ENCODE assay signal across 8 cellular contexts in the genomic region with DNA sequence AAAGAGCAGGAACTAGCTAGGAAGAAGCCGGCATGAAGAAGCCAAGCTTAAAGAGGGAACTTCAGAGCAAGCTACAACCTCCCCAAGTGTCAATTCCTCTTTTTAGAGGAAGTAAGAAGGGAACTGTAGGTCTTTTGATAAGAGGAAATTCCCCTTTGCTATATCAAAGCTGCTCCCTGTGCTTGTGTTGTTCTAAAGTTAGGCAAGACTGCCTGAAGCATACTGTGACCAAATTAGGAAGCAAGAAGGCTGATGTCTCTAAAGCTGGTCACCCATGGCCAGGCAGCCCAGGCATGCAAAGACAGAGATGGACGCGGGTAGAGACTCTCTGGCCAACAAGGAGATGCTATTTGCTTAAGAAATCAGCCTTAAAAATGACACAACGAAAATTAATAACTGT.
DNase-seq lines count a peak whose midpoint lies in the region; ATAC-seq, FAIRE-seq and TF ChIP-seq lines count a peak whose summit lies in the region.

No MANE protein-coding gene starts in this region.

- H3K4me1 Mint-ChIP-seq in WTC11, result peaks cover 14% of the 10 kb centered on the region

- peak overlapping the region; percentile 86 for H3K27ac ChIP-seq in skeletal muscle tissue (ENCODE audit: low read depth, low read length)

- no peaks in the 10 kb centered on the region for H3K9me3 ChIP-seq in skeletal muscle tissue (ENCODE audit: control insufficient read depth in 3 of 3, low read length in 3 of 3)

- no peak overlapping the region for H3K4me3 ChIP-seq in skeletal muscle tissue (ENCODE audit: low read length in 3 of 3)

- peak; percentile 48 for ATAC-seq in GM18873 (IDR thresholded peaks at IDR 0.05; ENCODE audit: low FRiP score, unreplicated experiment)
- peak; percentile 66 for ATAC-seq in HG03342 (IDR thresholded peaks at IDR 0.05; ENCODE audit: unreplicated experiment)
- ATAC-seq in WTC11, result no peak

- H3K4me1 ChIP-seq in skeletal muscle tissue (ENCODE audit: control insufficient read depth in 3 of 3, insufficient read depth in 3 of 3, low read length in 3 of 3), result peaks cover 72 to 79% (median 77%) of the 10 kb centered on the region in 3 donors

- peak overlapping the region; percentile 57; the same call in 1 of the 2 replicates for H3K27ac Mint-ChIP-seq in WTC11

- CTCF ChIA-PET in WTC11 (lab: Charles Lee), result interaction anchor here (1.0 to 2.1 kb wide), 5 partner anchors 10 to 199 kb away, joined by 3 to 6 read pairs (median 4); no protein-coding TSS in a partner anchor

- TF ChIP-seq CTCF in WTC11 (IDR thresholded peaks at IDR 0.05), result no peak

- H3K27me3 Mint-ChIP-seq in WTC11 (ENCODE audit: low read depth), result no peaks in the 10 kb centered on the region

- no peaks in the 10 kb centered on the region for H3K36me3 ChIP-seq in skeletal muscle tissue (ENCODE audit: control insufficient read depth in 3 of 3, insufficient read depth in 3 of 3, low read length in 3 of 3)

- H3K9ac ChIP-seq in skeletal muscle tissue (ENCODE audit: low read depth in 1 of 3, low read length in 3 of 3), result peak overlapping the region; percentile 10 to 74 (median 65)

- H3K9me3 Mint-ChIP-seq in WTC11, result no peaks in the 10 kb centered on the region

- POLR2A ChIA-PET in WTC11 (lab: Charles Lee), result interaction anchor here (0.9 kb wide), 1 partner anchor 9 kb away, joined by 4 read pairs; no protein-coding TSS in a partner anchor

- FAIRE-seq in frontal cortex (lab: Jason Lieb, UNC), result no peak

- no peaks in the 10 kb centered on the region for H3K27me3 ChIP-seq in skeletal muscle tissue (ENCODE audit: control insufficient read depth in 3 of 3, insufficient read depth in 3 of 3, low read length in 3 of 3)

- DNase-seq in Ammon's horn (ENCODE audit: low spot score) (peak; percentile 77), WTC11 (ENCODE audit: low spot score) (no peak), glomerular visceral epithelial cell (ENCODE audit: extremely low spot score) (peak; percentile 76), frontal cortex (ENCODE audit: low spot score in 2 of 2) (no peak), SW480 (ENCODE audit: low spot score) (no peak)

- no peak overlapping the region for H3K4me3 Mint-ChIP-seq in WTC11

- H3K36me3 Mint-ChIP-seq in WTC11, result no peaks in the 10 kb centered on the region

TF ChIP-seq in WTC11, 78 proteins besides CTCF, POLR2A, EP300 and RAD21:
- TF ChIP-seq, protein P1, sequence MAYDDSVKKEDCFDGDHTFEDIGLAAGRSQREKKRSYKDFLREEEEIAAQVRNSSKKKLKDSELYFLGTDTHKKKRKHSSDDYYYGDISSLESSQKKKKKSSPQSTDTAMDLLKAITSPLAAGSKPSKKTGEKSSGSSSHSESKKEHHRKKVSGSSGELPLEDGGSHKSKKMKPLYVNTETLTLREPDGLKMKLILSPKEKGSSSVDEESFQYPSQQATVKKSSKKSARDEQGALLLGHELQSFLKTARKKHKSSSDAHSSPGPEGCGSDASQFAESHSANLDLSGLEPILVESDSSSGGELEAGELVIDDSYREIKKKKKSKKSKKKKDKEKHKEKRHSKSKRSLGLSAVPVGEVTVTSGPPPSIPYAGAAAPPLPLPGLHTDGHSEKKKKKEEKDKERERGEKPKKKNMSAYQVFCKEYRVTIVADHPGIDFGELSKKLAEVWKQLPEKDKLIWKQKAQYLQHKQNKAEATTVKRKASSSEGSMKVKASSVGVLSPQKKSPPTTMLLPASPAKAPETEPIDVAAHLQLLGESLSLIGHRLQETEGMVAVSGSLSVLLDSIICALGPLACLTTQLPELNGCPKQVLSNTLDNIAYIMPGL (CRISPR knock-in tag; IDR thresholded peaks at IDR 0.05), result no peak
- TF ChIP-seq, protein P2, sequence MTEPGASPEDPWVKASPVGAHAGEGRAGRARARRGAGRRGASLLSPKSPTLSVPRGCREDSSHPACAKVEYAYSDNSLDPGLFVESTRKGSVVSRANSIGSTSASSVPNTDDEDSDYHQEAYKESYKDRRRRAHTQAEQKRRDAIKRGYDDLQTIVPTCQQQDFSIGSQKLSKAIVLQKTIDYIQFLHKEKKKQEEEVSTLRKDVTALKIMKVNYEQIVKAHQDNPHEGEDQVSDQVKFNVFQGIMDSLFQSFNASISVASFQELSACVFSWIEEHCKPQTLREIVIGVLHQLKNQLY (CRISPR knock-in tag; IDR thresholded peaks at IDR 0.05), result no peak
- TF ChIP-seq JUN (CRISPR knock-in tag; IDR thresholded peaks at IDR 0.05) (no peak), SOX15 (CRISPR knock-in tag; IDR thresholded peaks at IDR 0.05) (no peak), CREB1 (CRISPR knock-in tag; IDR thresholded peaks at IDR 0.05) (no peak), ZNF317 (CRISPR knock-in tag; IDR thresholded peaks at IDR 0.05; ENCODE audit: borderline replicate concordance, low read depth) (no peak), ATF1 (CRISPR knock-in tag; IDR thresholded peaks at IDR 0.05) (no peak)

Comparison
In these comparisons a context has a peak if more than half of its experiments do, and no peak if none do; other contexts are left out.
1. DNase-seq: peak in Ammon's horn (single experiment) and glomerular visceral epithelial cell (single experiment); none in WTC11 (single experiment), frontal cortex (0 of 2) and SW480 (single experiment).